In the genomic region with DNA sequence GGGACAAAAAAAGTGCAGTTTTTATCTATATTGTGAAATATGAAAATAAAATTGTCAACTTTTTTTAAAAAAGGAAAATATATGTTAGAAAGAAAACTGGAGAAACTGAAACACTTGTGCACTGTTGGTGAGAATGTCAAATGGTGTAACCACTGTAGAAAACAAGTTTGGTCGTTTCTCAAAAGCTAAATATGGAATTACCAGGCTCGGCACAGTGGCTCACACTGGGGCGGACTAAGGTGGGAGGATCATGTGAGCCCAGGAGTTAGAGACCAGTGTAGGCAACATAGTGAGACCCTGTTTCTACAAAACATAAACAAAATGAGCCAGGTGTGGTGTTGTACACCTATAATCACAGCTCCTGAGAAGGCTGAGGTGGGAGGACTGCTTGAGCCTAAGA, we compare ENCODE assay signal across 21 cellular contexts.
"Had no signal": no experiment of that assay in that cellular context is flagged by ENCODE, and none has a peak within 500 bp of the region (broad histone marks: within the 10 kb centered on the region; RNA-seq: fewer than 3 reads in every experiment).

No MANE protein-coding gene starts in this region.

- H3K36me3 Mint-ChIP-seq: naive B cell had no signal

- DNase-seq: activated CD4-positive, alpha-beta T cell treated with anti-CD3 and anti-CD28 coated beads for 1 hour; activated CD8-positive, alpha-beta memory T cell treated with anti-CD3 and anti-CD28 coated beads for 24 hours; activated gamma-delta T cell treated with Interleukin-2 at 50 U/mL for 16 hours; amniotic stem cell; dermis blood vessel endothelial cell; effector memory CD4-positive, alpha-beta T cell; foreskin fibroblast; left cardiac atrium; mesenchymal stem cell; mucosa of descending colon; naive B cell; stimulated activated CD4-positive, alpha-beta T cell treated with anti-CD3 and anti-CD28 coated beads, Interleukin-12 subunit alpha, Interleukin-12 subunit beta, amount 100 ng/mL, for 4 hours; stimulated activated CD4-positive, alpha-beta T cell treated with anti-CD3 and anti-CD28 coated beads, Interleukin-1b, Interleukin-23, amount 100 ng/mL, for 48 hours; stimulated activated CD8-positive, alpha-beta memory T cell treated with anti-CD3 and anti-CD28 coated beads, Interleukin-4, amount 100 ng/mL, for 48 hours; stimulated activated naive CD4-positive, alpha-beta T cell treated with Interleukin-2 at 50 U/mL for 16 hours; transverse colon; uterus; WERI-Rb-1 had no signal

- H3K4me1 Mint-ChIP-seq: neural progenitor cell had no signal

- H3K4me3 Mint-ChIP-seq: naive B cell; neural progenitor cell; T-helper 1 cell treated with Interleukin-12 subunit alpha and Interleukin-12 subunit beta and Interleukin-4 antibody, amounts not matched to agents 30 μg/mL and 1 μg/mL, for 36 hours had no signal

- H3K27me3 Mint-ChIP-seq: naive B cell, progenitor cell of endocrine pancreas had no signal

- ATAC-seq: left cardiac atrium, mucosa of descending colon had no signal

- H3K9me3 Mint-ChIP-seq: naive B cell had no signal

- H3K27ac Mint-ChIP-seq: neural progenitor cell; progenitor cell of endocrine pancreas; T-helper 1 cell treated with Interleukin-12 subunit alpha and Interleukin-12 subunit beta and Interleukin-4 antibody, amounts not matched to agents 30 μg/mL and 1 μg/mL, for 36 hours had no signal
